22 cellular contexts compared by ENCODE assay signal in genomic region chr4:110793381-110793801, GRCh38.
DNase-seq lines count a peak whose midpoint lies in the region; ATAC-seq and TF ChIP-seq lines count a peak whose summit lies in the region.
"Had no signal": no experiment of that assay in that cellular context is flagged by ENCODE, and none has a peak within 500 bp of the region (broad histone marks: within the 10 kb centered on the region; RNA-seq: fewer than 3 reads in every experiment).

No MANE protein-coding gene starts in this region.

- H3K9me3 ChIP-seq in Caco-2, result no peaks in the 10 kb centered on the region
- H3K9me3 ChIP-seq in endodermal cell (ENCODE audit: control insufficient read depth, low read length), result no peaks in the 10 kb centered on the region
- H3K9me3 ChIP-seq: heart right ventricle, SK-N-SH, transverse colon had no signal

- no peaks in the 10 kb centered on the region for H4K20me1 ChIP-seq in KMS-11 (ENCODE audit: insufficient read depth)

- H3K4me1 ChIP-seq in Caco-2 (peaks cover 32% of the 10 kb centered on the region), KMS-11 (ENCODE audit: low read depth, poor library complexity, severe bottlenecking) (peaks cover 32% of the 10 kb centered on the region), endodermal cell (ENCODE audit: control insufficient read depth, insufficient read depth, low read length) (peaks cover 5% of the 10 kb centered on the region)
- H3K4me1 ChIP-seq: transverse colon had no signal

- H3K4me3 ChIP-seq in Caco-2 (ENCODE audit: low read depth, low read length) (no peak overlapping the region), KMS-11 (IDR thresholded peaks at IDR 0.05; ENCODE audit: insufficient read depth, low read depth, low read length) (no peak overlapping the region), endodermal cell (ENCODE audit: low read length) (peak overlapping the region; percentile 27)
- H3K4me3 ChIP-seq: dorsolateral prefrontal cortex, heart right ventricle, transverse colon had no signal

- H3K4me2 ChIP-seq in KMS-11, result peak overlapping the region; percentile 45
- H3K4me2 ChIP-seq: SK-N-SH had no signal

- POLR2A ChIA-PET in Caco-2 (lab: Charles Lee), result interaction anchor here (0.6 kb wide), 1 partner anchor 165 kb away, joined by 3 read pairs; no protein-coding TSS in a partner anchor

- intact Hi-C loops in Caco-2 (cut with micrococcal nuclease; ENCODE audit: unreplicated experiment), result loop anchor here (1.0 to 5.0 kb wide), 2 partner anchors 23 to 141 kb away; no protein-coding TSS in a partner anchor

- WGBS in endodermal cell (ENCODE audit: insufficient coverage in 1 of 2, insufficient read length in 1 of 2), 2 experiments, result 59 to 88% methylated on average over 2 to 4 of the region's 4 CpGs

- peak overlapping the region; percentile 36 for H3K27ac ChIP-seq in KMS-11
- no peak overlapping the region for H3K27ac ChIP-seq in endodermal cell (ENCODE audit: low read depth, low read length)
- H3K27ac ChIP-seq: dorsolateral prefrontal cortex, heart right ventricle, HL-60, transverse colon had no signal

- H3K27me3 ChIP-seq in Caco-2 (replicated peaks; ENCODE audit: control insufficient read depth, insufficient read depth, low read length) (no peaks in the 10 kb centered on the region), KMS-11 (ENCODE audit: insufficient read depth, low read depth) (no peaks in the 10 kb centered on the region), endodermal cell (ENCODE audit: control insufficient read depth, insufficient read depth, low read length, poor library complexity, severe bottlenecking) (peaks cover 20% of the 10 kb centered on the region)
- H3K27me3 ChIP-seq: heart right ventricle, transverse colon had no signal

- H3K9ac ChIP-seq in KMS-11 (no peak overlapping the region), endodermal cell (ENCODE audit: extremely low read depth, low read length, poor library complexity, severe bottlenecking) (no peak overlapping the region)
- H3K9ac ChIP-seq: SK-N-SH had no signal

- H3K79me2 ChIP-seq in KMS-11 (ENCODE audit: insufficient read depth, low read depth), result no peaks in the 10 kb centered on the region

- H3K27me3 Mint-ChIP-seq in Caco-2 (ENCODE audit: insufficient read depth, unreplicated experiment) (no peaks in the 10 kb centered on the region), endodermal cell (ENCODE audit: insufficient read depth) (peaks cover 25% of the 10 kb centered on the region), mesothelial cell of epicardium (ENCODE audit: low read depth) (no peaks in the 10 kb centered on the region)
- H3K27me3 Mint-ChIP-seq: activated naive CD8-positive, alpha-beta T cell; CD4-positive, CD25-positive, alpha-beta regulatory T cell had no signal

- DNase-seq in Caco-2, result peak; percentile 28 to 53
- DNase-seq in endodermal cell, result no peak
- DNase-seq in mesothelial cell of epicardium (ENCODE audit: low spot score in 2 of 2, unreplicated experiment in 2 of 2), result no peak
- no peak for DNase-seq in activated effector memory CD4-positive, alpha-beta T cell treated with anti-CD3 and anti-CD28 coated beads, Interleukin-2, amount 50 U/mL, for 16 hours
- no peak for DNase-seq in stimulated activated CD4-positive, alpha-beta T cell treated with anti-CD3 and anti-CD28 coated beads, Interleukin-2, amount 100 ng/mL, for 24 hours
- DNase-seq: activated T-cell treated with anti-CD3 and anti-CD28 coated beads, Interleukin-2, amount 50 U/mL, for 72 hours; CD4-positive, CD25-positive, alpha-beta regulatory T cell; DMS79; dorsolateral prefrontal cortex; heart right ventricle; NCI-H1436; NCI-H774; PC-3; SK-N-SH; stimulated activated naive CD4-positive, alpha-beta T cell treated with Interleukin-2 at 50 U/mL for 16 hours; T-helper 9 cell; transverse colon had no signal

- peaks cover 36% of the 10 kb centered on the region for H3K4me1 Mint-ChIP-seq in Caco-2 (ENCODE audit: low read depth, unreplicated experiment)
- H3K4me1 Mint-ChIP-seq in endodermal cell, result peaks cover 59% of the 10 kb centered on the region
- peaks cover 51% of the 10 kb centered on the region for H3K4me1 Mint-ChIP-seq in mesothelial cell of epicardium

- H3K36me3 ChIP-seq in Caco-2 (ENCODE audit: control insufficient read depth, insufficient read depth, low read length), result no peaks in the 10 kb centered on the region
- no peaks in the 10 kb centered on the region for H3K36me3 ChIP-seq in KMS-11 (ENCODE audit: insufficient read depth)
- H3K36me3 ChIP-seq in endodermal cell (ENCODE audit: control insufficient read depth, insufficient read depth, low read length), result no peaks in the 10 kb centered on the region
- H3K36me3 ChIP-seq: heart right ventricle, transverse colon had no signal

- peaks cover 7% of the 10 kb centered on the region for H3K36me3 Mint-ChIP-seq in Caco-2 (ENCODE audit: insufficient read depth, unreplicated experiment)
- H3K36me3 Mint-ChIP-seq in endodermal cell (ENCODE audit: low read depth), result no peaks in the 10 kb centered on the region
- H3K36me3 Mint-ChIP-seq in mesothelial cell of epicardium, result no peaks in the 10 kb centered on the region
- H3K36me3 Mint-ChIP-seq: activated naive CD8-positive, alpha-beta T cell; CD4-positive, CD25-positive, alpha-beta regulatory T cell had no signal

- H3K9me3 Mint-ChIP-seq in Caco-2 (ENCODE audit: unreplicated experiment), result peaks cover 11% of the 10 kb centered on the region
- no peaks in the 10 kb centered on the region for H3K9me3 Mint-ChIP-seq in endodermal cell
- H3K9me3 Mint-ChIP-seq in mesothelial cell of epicardium, result no peaks in the 10 kb centered on the region

- TF ChIP-seq CTCF in Caco-2 (IDR thresholded peaks at IDR 0.05; ENCODE audit: insufficient read depth in 1 of 2, low read depth in 1 of 2, low read length in 1 of 2, severe bottlenecking in 1 of 2, unreplicated experiment in 1 of 2) (no peak), KMS-11 (conservative IDR thresholded peaks at IDR 0.05; ENCODE audit: low read depth, low read length) (no peak), endodermal cell (conservative IDR thresholded peaks at IDR 0.05) (no peak), mesothelial cell of epicardium (IDR thresholded peaks at IDR 0.05; ENCODE audit: unreplicated experiment) (no peak)

- CTCF ChIA-PET in Caco-2 (lab: Charles Lee), result interaction anchor here (0.6 kb wide), 1 partner anchor 172 kb away, joined by 4 read pairs; no protein-coding TSS in a partner anchor

- BruUV-seq in Caco-2 (replicated peaks; lab: Mats Ljungman, UMichigan), result no TSS peak

- H2AFZ ChIP-seq in KMS-11 (ENCODE audit: low read depth), result peak overlapping the region; percentile 39; the same call in 1 of the 2 replicates

- no peak overlapping the region for H3K27ac Mint-ChIP-seq in Caco-2 (ENCODE audit: unreplicated experiment)
- H3K27ac Mint-ChIP-seq in endodermal cell, result peak overlapping the region; percentile 50
- peak overlapping the region; percentile 51 for H3K27ac Mint-ChIP-seq in mesothelial cell of epicardium
- H3K27ac Mint-ChIP-seq: activated naive CD8-positive, alpha-beta T cell; activated T-cell treated with anti-CD3 and anti-CD28 coated beads, Interleukin-2, amount 50 U/mL, for 72 hours; CD4-positive, CD25-positive, alpha-beta regulatory T cell had no signal

- H3K4me3 Mint-ChIP-seq in Caco-2 (ENCODE audit: unreplicated experiment) (peak overlapping the region; percentile 5), endodermal cell (no peak overlapping the region), mesothelial cell of epicardium (no peak overlapping the region)
- H3K4me3 Mint-ChIP-seq: activated naive CD8-positive, alpha-beta T cell; activated T-cell treated with anti-CD3 and anti-CD28 coated beads, Interleukin-2, amount 50 U/mL, for 72 hours; CD4-positive, CD25-positive, alpha-beta regulatory T cell had no signal

- ATAC-seq in HG02981 (IDR thresholded peaks at IDR 0.05; ENCODE audit: unreplicated experiment) (no peak), HG02840 (IDR thresholded peaks at IDR 0.05; ENCODE audit: low FRiP score, unreplicated experiment) (no peak)
- ATAC-seq: activated T-cell treated with anti-CD3 and anti-CD28 coated beads, Interleukin-2, amount 50 U/mL, for 72 hours; PC-3 had no signal

Comparison
In these comparisons a context has a peak if more than half of its experiments do, and no peak if none do; other contexts are left out.
1. DNase-seq: peak in Caco-2 (2 of 2); none in endodermal cell (single experiment), mesothelial cell of epicardium (0 of 2), activated effector memory CD4-positive, alpha-beta T cell treated with anti-CD3 and anti-CD28 coated beads, Interleukin-2, amount 50 U/mL, for 16 hours (single experiment) and stimulated activated CD4-positive, alpha-beta T cell treated with anti-CD3 and anti-CD28 coated beads, Interleukin-2, amount 100 ng/mL, for 24 hours (0 of 2).